ENCODE assay signal across 29 cellular contexts in genomic region chr13:46473806-46474205, GRCh38.
"Had no signal": no experiment of that assay in that cellular context is flagged by ENCODE, and none has a peak within 500 bp of the region (broad histone marks: within the 10 kb centered on the region; RNA-seq: fewer than 3 reads in every experiment).

No MANE protein-coding gene starts in this region.

- H3K36me3 ChIP-seq: ascending aorta had no signal

- H3K27ac Mint-ChIP-seq: activated CD4-positive, alpha-beta memory T cell treated with anti-CD3 and anti-CD28 coated beads, Interleukin-2, amount 10 ng/mL, durations not matched to agents 7 days and 5 days; activated CD4-positive, alpha-beta T cell treated with anti-CD3 and anti-CD28 coated beads for 36 hours; activated naive CD4-positive, alpha-beta T cell treated with anti-CD3 and anti-CD28 coated beads, Interleukin-2, amount 50 U/mL, for 24 hours; activated naive CD8-positive, alpha-beta T cell treated with anti-CD3 and anti-CD28 coated beads, Interleukin-2, amount 50 U/mL, for 24 hours had no signal

- H3K9me3 ChIP-seq: ascending aorta, body of pancreas had no signal

- H3K27me3 ChIP-seq: ascending aorta, body of pancreas had no signal

- DNase-seq: activated CD4-positive, alpha-beta memory T cell treated with anti-CD3 and anti-CD28 coated beads, Interleukin-2, amount 10 ng/mL, durations not matched to agents 7 days and 5 days; activated CD4-positive, alpha-beta T cell treated with anti-CD3 and anti-CD28 coated beads for 36 hours; activated CD4-positive, alpha-beta T cell treated with anti-CD3 and anti-CD28 coated beads, Interleukin-2, amount 50 U/mL, for 1 hour; activated naive CD4-positive, alpha-beta T cell; activated naive CD8-positive, alpha-beta T cell treated with anti-CD3 and anti-CD28 coated beads, Interleukin-2, amount 50 U/mL, for 24 hours; activated T-cell treated with anti-CD3 and anti-CD28 coated beads for 4 hours; amniotic stem cell; body of pancreas; KG1; NCI-H1048; NCI-H146; NCI-H1930; NCI-H2171; NCI-H2227 treated with DMSO at 0.1 percent for 48 hours; NCI-H526; NCI-H774; NK-92 treated with Interleukin-12 subunit alpha and Interleukin-12 subunit beta, amount 100 ng/mL, for 24 hours; OCI-M1; RPMI8226; T-cell; T-helper 2 cell; T1000 had no signal

- H3K9me3 Mint-ChIP-seq: activated CD4-positive, alpha-beta memory T cell treated with anti-CD3 and anti-CD28 coated beads, Interleukin-2, amount 10 ng/mL, durations not matched to agents 7 days and 5 days; activated naive CD4-positive, alpha-beta T cell treated with anti-CD3 and anti-CD28 coated beads, Interleukin-2, amount 50 U/mL, for 24 hours; activated naive CD8-positive, alpha-beta T cell treated with anti-CD3 and anti-CD28 coated beads, Interleukin-2, amount 50 U/mL, for 24 hours; central memory CD8-positive, alpha-beta T cell; T-cell had no signal

- ATAC-seq: activated CD4-positive, alpha-beta T cell treated with anti-CD3 and anti-CD28 coated beads for 36 hours; activated naive CD8-positive, alpha-beta T cell treated with anti-CD3 and anti-CD28 coated beads, Interleukin-2, amount 50 U/mL, for 24 hours; body of pancreas; Panc1; Right ventricle myocardium inferior; T-cell had no signal

- H3K27me3 Mint-ChIP-seq: activated CD4-positive, alpha-beta T cell treated with anti-CD3 and anti-CD28 coated beads for 36 hours; activated naive CD4-positive, alpha-beta T cell treated with anti-CD3 and anti-CD28 coated beads, Interleukin-2, amount 50 U/mL, for 24 hours; activated naive CD8-positive, alpha-beta T cell treated with anti-CD3 and anti-CD28 coated beads, Interleukin-2, amount 50 U/mL, for 24 hours had no signal

- H3K4me1 ChIP-seq: body of pancreas had no signal

- H3K27ac ChIP-seq: ascending aorta, body of pancreas, SK-N-MC, VCaP had no signal

- H3K4me3 ChIP-seq: ascending aorta, body of pancreas, SK-N-MC had no signal

- H3K4me1 Mint-ChIP-seq: activated CD4-positive, alpha-beta memory T cell treated with anti-CD3 and anti-CD28 coated beads, Interleukin-2, amount 10 ng/mL, durations not matched to agents 7 days and 5 days; activated CD4-positive, alpha-beta T cell treated with anti-CD3 and anti-CD28 coated beads for 36 hours; activated naive CD4-positive, alpha-beta T cell treated with anti-CD3 and anti-CD28 coated beads, Interleukin-2, amount 50 U/mL, for 24 hours; central memory CD8-positive, alpha-beta T cell; T-cell had no signal

- H3K36me3 Mint-ChIP-seq: activated naive CD4-positive, alpha-beta T cell treated with anti-CD3 and anti-CD28 coated beads, Interleukin-2, amount 50 U/mL, for 24 hours; T-cell had no signal

- H3K4me3 Mint-ChIP-seq: activated CD4-positive, alpha-beta memory T cell treated with anti-CD3 and anti-CD28 coated beads, Interleukin-2, amount 10 ng/mL, durations not matched to agents 7 days and 5 days; activated CD4-positive, alpha-beta T cell treated with anti-CD3 and anti-CD28 coated beads for 36 hours; activated naive CD4-positive, alpha-beta T cell treated with anti-CD3 and anti-CD28 coated beads, Interleukin-2, amount 50 U/mL, for 24 hours; activated naive CD8-positive, alpha-beta T cell treated with anti-CD3 and anti-CD28 coated beads, Interleukin-2, amount 50 U/mL, for 24 hours; central memory CD8-positive, alpha-beta T cell; T-cell had no signal
